In the genomic region with DNA sequence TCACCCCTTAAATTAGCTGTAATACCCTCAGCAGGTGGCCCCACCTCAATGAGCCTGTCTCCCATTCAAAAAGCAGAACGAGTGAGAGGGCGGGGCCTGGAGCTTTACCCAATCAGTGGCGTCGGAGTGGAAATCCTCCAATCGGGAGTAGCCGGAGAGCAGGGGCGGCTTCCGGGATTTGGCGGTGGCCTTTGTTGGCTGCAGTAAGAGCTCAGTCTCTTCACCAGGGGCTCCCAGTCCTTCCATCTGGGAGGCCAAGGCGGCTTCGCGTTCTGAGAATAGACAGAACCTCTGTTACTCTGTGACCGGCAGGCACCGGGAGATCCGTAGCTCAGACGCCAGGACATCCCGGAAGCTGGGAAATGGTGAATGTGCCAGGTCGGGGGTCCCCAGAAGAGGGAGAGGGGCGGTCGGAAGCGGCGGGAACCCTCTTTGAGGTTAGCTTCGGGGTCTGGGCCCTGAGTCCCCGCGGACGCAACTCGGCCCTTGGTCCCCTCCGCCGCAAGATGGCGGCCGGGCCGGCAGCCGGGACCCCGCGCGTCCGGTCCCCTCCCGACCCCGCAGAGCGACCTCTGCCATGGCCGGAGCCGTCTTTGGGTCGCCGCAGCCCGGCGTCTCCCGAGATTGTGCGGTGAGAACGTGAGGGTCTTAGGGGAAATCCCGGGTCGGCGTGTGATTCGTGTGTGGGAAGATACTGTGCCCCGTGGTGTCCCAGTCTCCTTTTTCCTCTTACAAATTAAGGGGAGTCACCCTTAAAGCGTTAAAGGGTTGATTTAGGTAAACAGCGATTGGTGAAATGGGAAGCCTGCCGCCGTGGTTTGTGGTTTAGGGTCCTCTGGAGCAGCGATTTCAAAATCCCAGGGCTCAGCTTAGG, we compare ENCODE assay signal across 1 cellular context.
A peak's percentile ranks its signal among the peaks of the same experiment; 100 is the strongest.
TF ChIP-seq lines count a peak whose summit lies in the region.

No MANE protein-coding gene starts in this region.

TF ChIP-seq in HepG2, 621 proteins besides CTCF, POLR2A, EP300 and RAD21 (continued from another document and continues in another):
- TF ChIP-seq, protein P1, sequence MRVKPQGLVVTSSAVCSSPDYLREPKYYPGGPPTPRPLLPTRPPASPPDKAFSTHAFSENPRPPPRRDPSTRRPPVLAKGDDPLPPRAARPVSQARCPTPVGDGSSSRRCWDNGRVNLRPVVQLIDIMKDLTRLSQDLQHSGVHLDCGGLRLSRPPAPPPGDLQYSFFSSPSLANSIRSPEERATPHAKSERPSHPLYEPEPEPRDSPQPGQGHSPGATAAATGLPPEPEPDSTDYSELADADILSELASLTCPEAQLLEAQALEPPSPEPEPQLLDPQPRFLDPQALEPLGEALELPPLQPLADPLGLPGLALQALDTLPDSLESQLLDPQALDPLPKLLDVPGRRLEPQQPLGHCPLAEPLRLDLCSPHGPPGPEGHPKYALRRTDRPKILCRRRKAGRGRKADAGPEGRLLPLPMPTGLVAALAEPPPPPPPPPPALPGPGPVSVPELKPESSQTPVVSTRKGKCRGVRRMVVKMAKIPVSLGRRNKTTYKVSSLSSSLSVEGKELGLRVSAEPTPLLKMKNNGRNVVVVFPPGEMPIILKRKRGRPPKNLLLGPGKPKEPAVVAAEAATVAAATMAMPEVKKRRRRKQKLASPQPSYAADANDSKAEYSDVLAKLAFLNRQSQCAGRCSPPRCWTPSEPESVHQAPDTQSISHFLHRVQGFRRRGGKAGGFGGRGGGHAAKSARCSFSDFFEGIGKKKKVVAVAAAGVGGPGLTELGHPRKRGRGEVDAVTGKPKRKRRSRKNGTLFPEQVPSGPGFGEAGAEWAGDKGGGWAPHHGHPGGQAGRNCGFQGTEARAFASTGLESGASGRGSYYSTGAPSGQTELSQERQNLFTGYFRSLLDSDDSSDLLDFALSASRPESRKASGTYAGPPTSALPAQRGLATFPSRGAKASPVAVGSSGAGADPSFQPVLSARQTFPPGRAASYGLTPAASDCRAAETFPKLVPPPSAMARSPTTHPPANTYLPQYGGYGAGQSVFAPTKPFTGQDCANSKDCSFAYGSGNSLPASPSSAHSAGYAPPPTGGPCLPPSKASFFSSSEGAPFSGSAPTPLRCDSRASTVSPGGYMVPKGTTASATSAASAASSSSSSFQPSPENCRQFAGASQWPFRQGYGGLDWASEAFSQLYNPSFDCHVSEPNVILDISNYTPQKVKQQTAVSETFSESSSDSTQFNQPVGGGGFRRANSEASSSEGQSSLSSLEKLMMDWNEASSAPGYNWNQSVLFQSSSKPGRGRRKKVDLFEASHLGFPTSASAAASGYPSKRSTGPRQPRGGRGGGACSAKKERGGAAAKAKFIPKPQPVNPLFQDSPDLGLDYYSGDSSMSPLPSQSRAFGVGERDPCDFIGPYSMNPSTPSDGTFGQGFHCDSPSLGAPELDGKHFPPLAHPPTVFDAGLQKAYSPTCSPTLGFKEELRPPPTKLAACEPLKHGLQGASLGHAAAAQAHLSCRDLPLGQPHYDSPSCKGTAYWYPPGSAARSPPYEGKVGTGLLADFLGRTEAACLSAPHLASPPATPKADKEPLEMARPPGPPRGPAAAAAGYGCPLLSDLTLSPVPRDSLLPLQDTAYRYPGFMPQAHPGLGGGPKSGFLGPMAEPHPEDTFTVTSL (CRISPR knock-in tag; IDR thresholded peaks at IDR 0.05; ENCODE audit: borderline replicate concordance) = peak; percentile 54; the same call in 1 of the 2 replicates
- no peak for TF ChIP-seq GRHL1 (CRISPR knock-in tag; conservative IDR thresholded peaks at IDR 0.05)
- TF ChIP-seq, protein P2, sequence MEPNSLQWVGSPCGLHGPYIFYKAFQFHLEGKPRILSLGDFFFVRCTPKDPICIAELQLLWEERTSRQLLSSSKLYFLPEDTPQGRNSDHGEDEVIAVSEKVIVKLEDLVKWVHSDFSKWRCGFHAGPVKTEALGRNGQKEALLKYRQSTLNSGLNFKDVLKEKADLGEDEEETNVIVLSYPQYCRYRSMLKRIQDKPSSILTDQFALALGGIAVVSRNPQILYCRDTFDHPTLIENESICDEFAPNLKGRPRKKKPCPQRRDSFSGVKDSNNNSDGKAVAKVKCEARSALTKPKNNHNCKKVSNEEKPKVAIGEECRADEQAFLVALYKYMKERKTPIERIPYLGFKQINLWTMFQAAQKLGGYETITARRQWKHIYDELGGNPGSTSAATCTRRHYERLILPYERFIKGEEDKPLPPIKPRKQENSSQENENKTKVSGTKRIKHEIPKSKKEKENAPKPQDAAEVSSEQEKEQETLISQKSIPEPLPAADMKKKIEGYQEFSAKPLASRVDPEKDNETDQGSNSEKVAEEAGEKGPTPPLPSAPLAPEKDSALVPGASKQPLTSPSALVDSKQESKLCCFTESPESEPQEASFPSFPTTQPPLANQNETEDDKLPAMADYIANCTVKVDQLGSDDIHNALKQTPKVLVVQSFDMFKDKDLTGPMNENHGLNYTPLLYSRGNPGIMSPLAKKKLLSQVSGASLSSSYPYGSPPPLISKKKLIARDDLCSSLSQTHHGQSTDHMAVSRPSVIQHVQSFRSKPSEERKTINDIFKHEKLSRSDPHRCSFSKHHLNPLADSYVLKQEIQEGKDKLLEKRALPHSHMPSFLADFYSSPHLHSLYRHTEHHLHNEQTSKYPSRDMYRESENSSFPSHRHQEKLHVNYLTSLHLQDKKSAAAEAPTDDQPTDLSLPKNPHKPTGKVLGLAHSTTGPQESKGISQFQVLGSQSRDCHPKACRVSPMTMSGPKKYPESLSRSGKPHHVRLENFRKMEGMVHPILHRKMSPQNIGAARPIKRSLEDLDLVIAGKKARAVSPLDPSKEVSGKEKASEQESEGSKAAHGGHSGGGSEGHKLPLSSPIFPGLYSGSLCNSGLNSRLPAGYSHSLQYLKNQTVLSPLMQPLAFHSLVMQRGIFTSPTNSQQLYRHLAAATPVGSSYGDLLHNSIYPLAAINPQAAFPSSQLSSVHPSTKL (CRISPR knock-in tag; IDR thresholded peaks at IDR 0.05) = peak; percentile 45; the same call in 1 of the 2 replicates
- TF ChIP-seq NFYB (CRISPR knock-in tag; IDR thresholded peaks at IDR 0.05) = peak; percentile 95
- peak; percentile 86; the same call in 1 of the 2 replicates for TF ChIP-seq ZNF431 (CRISPR knock-in tag; IDR thresholded peaks at IDR 0.05; ENCODE audit: borderline replicate concordance, low read depth)
- peak; percentile 86 for TF ChIP-seq ZBTB7B (CRISPR knock-in tag; IDR thresholded peaks at IDR 0.05)
- 0 out of 2 replicates have a peak, but pooled peaks have one; percentile 47 for TF ChIP-seq ETV6 (CRISPR knock-in tag; conservative IDR thresholded peaks at IDR 0.05)
- TF ChIP-seq, protein P3, sequence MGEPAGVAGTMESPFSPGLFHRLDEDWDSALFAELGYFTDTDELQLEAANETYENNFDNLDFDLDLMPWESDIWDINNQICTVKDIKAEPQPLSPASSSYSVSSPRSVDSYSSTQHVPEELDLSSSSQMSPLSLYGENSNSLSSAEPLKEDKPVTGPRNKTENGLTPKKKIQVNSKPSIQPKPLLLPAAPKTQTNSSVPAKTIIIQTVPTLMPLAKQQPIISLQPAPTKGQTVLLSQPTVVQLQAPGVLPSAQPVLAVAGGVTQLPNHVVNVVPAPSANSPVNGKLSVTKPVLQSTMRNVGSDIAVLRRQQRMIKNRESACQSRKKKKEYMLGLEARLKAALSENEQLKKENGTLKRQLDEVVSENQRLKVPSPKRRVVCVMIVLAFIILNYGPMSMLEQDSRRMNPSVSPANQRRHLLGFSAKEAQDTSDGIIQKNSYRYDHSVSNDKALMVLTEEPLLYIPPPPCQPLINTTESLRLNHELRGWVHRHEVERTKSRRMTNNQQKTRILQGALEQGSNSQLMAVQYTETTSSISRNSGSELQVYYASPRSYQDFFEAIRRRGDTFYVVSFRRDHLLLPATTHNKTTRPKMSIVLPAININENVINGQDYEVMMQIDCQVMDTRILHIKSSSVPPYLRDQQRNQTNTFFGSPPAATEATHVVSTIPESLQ (CRISPR knock-in tag; conservative IDR thresholded peaks at IDR 0.05) = no peak; the same call in none of the 2 replicates
- peak; percentile 15; the same call in 1 of the 2 replicates for TF ChIP-seq HOXA9 (CRISPR knock-in tag; IDR thresholded peaks at IDR 0.05; ENCODE audit: borderline replicate concordance)
- peak; percentile 88 for TF ChIP-seq POLR2AphosphoS2 (IDR thresholded peaks at IDR 0.05; ENCODE audit: low read depth, low read length)
- TF ChIP-seq SKI (IDR thresholded peaks at IDR 0.05; ENCODE audit: partially characterized antibody) = no peak
- peak; percentile 90; the same call in 1 of the 2 replicates for TF ChIP-seq MLXIP (CRISPR knock-in tag; IDR thresholded peaks at IDR 0.05; ENCODE audit: borderline replicate concordance)
- peak; percentile 42; the same call in 1 of the 2 replicates for TF ChIP-seq CHD4 (IDR thresholded peaks at IDR 0.05; ENCODE audit: borderline replicate concordance, low read length)
- no peak for TF ChIP-seq MIER3 (CRISPR knock-in tag; IDR thresholded peaks at IDR 0.05; ENCODE audit: borderline replicate concordance)
- no peak for TF ChIP-seq NR2F1 (CRISPR knock-in tag; IDR thresholded peaks at IDR 0.05)
- TF ChIP-seq BHLHE40 (IDR thresholded peaks at IDR 0.05; ENCODE audit: low read length) = no peak
- peak; percentile 47 for TF ChIP-seq FOXA3 (CRISPR knock-in tag; IDR thresholded peaks at IDR 0.05)
- TF ChIP-seq ZNF7 (CRISPR knock-in tag; IDR thresholded peaks at IDR 0.05) = no peak
- TF ChIP-seq MATR3 (CRISPR knock-in tag; IDR thresholded peaks at IDR 0.05) = no peak
- TF ChIP-seq HMG20B (CRISPR knock-in tag; conservative IDR thresholded peaks at IDR 0.05) = 0 out of 2 replicates have a peak, but pooled peaks have one; percentile 57
- 0 out of 2 replicates have a peak, but pooled peaks have one; percentile 6 for TF ChIP-seq SRF (IDR thresholded peaks at IDR 0.05; ENCODE audit: low read depth, low read length)
- TF ChIP-seq NR2F2 (IDR thresholded peaks at IDR 0.05; ENCODE audit: borderline replicate concordance, low read depth) = peak; percentile 62; the same call in 1 of the 2 replicates
- TF ChIP-seq ZNF547 (CRISPR knock-in tag; IDR thresholded peaks at IDR 0.05) = peak; percentile 76
- peak; percentile 57 to 80; a peak in 3 of 4 replicates for TF ChIP-seq HMGXB4 (CRISPR knock-in tag; IDR thresholded peaks at IDR 0.05; ENCODE audit: borderline replicate concordance in 1 of 2, low read depth in 1 of 2)
- peak; percentile 97 for TF ChIP-seq ELF1 (CRISPR knock-in tag; IDR thresholded peaks at IDR 0.05)
- peak; percentile 85; the same call in 1 of the 2 replicates for TF ChIP-seq BCL3 (CRISPR knock-in tag; IDR thresholded peaks at IDR 0.05)
- 0 out of 2 replicates have a peak, but pooled peaks have one; percentile 36 for TF ChIP-seq ZFP62 (CRISPR knock-in tag; IDR thresholded peaks at IDR 0.05)
